In genomic region chr4:120683902-120684540, GRCh38 we compare ENCODE assay signal across 14 cellular contexts.
"Had no signal": no experiment of that assay in that cellular context is flagged by ENCODE, and none has a peak within 500 bp of the region (broad histone marks: within the 10 kb centered on the region; RNA-seq: fewer than 3 reads in every experiment).

No MANE protein-coding gene starts in this region.

- H3K27ac Mint-ChIP-seq: activated CD4-positive, alpha-beta memory T cell treated with anti-CD3 and anti-CD28 coated beads, Interleukin-2, amount 10 ng/mL, durations not matched to agents 7 days and 5 days; immature natural killer cell; memory B cell had no signal

- H3K36me3 ChIP-seq: ascending aorta, cardiac muscle cell, left lung, stomach, thoracic aorta had no signal

- H3K27me3 ChIP-seq: ascending aorta, cardiac muscle cell, left lung, stomach had no signal

- DNase-seq: activated CD4-positive, alpha-beta memory T cell treated with anti-CD3 and anti-CD28 coated beads, Interleukin-2, amount 10 ng/mL, durations not matched to agents 7 days and 5 days; activated T-cell treated with anti-CD3 and anti-CD28 coated beads, Interleukin-2, amount 50 U/mL, for 48 hours; immature natural killer cell; left lung; stimulated activated CD4-positive, alpha-beta T cell treated with anti-CD3 and anti-CD28 coated beads, Interleukin-15, amount 100 ng/mL, for 24 hours; stimulated activated CD4-positive, alpha-beta T cell treated with anti-CD3 and anti-CD28 coated beads, Interleukin-4, amount 100 ng/mL, for 4 hours; stomach; T-helper 1 cell had no signal

- H3K9me3 Mint-ChIP-seq: activated CD4-positive, alpha-beta memory T cell treated with anti-CD3 and anti-CD28 coated beads, Interleukin-2, amount 10 ng/mL, durations not matched to agents 7 days and 5 days had no signal

- FAIRE-seq: urothelium cell line had no signal

- H3K27me3 Mint-ChIP-seq: memory B cell had no signal

- H3K4me1 Mint-ChIP-seq: immature natural killer cell, memory B cell had no signal

- H3K9me3 ChIP-seq: ascending aorta, stomach, thoracic aorta had no signal

- H3K4me3 Mint-ChIP-seq: activated CD4-positive, alpha-beta memory T cell treated with anti-CD3 and anti-CD28 coated beads, Interleukin-2, amount 10 ng/mL, durations not matched to agents 7 days and 5 days; immature natural killer cell; memory B cell had no signal

- H3K27ac ChIP-seq: ascending aorta, cardiac muscle cell, left lung, stomach, thoracic aorta, VCaP had no signal

- H3K4me1 ChIP-seq: ascending aorta, left lung, stomach had no signal

- H3K4me3 ChIP-seq: ascending aorta, cardiac muscle cell, left lung, stomach, thoracic aorta had no signal

- H3K36me3 Mint-ChIP-seq: immature natural killer cell, memory B cell had no signal
